Comparison of ENCODE assay signal across 9 cellular contexts in genomic region chr1:153494976-153495535, GRCh38. TPM values are rescaled to one million over a fixed set of nuclear protein-coding genes. Genes with fewer than 3 reads are reported as not detected.
A peak's percentile ranks its signal among the peaks of the same experiment; 100 is the strongest.
DNase-seq lines count a peak whose midpoint lies in the region; ATAC-seq and TF ChIP-seq lines count a peak whose summit lies in the region.
"Had no signal": no experiment of that assay in that cellular context is flagged by ENCODE, and none has a peak within 500 bp of the region (broad histone marks: within the 10 kb centered on the region; RNA-seq: fewer than 3 reads in every experiment).

No MANE protein-coding gene starts in this region.

- ATAC-seq in DND-41 (ENCODE audit: insufficient read depth, low read depth) (peak; percentile 94), GM19324 (IDR thresholded peaks at IDR 0.05; ENCODE audit: low FRiP score, unreplicated experiment) (no peak)

- H3K27me3 Mint-ChIP-seq in progenitor cell of endocrine pancreas = peaks cover 25% of the 10 kb centered on the region

- no peak overlapping the region for H3K4me2 ChIP-seq in DND-41 (ENCODE audit: insufficient read depth, low read length)

- H3K27me3 ChIP-seq in DND-41 (ENCODE audit: insufficient read depth, low read length, poor library complexity) = peaks cover 36% of the 10 kb centered on the region
- no peaks in the 10 kb centered on the region for H3K27me3 ChIP-seq in vagina

- no peaks in the 10 kb centered on the region for H3K9me3 Mint-ChIP-seq in progenitor cell of endocrine pancreas (ENCODE audit: low read depth)
- H3K9me3 Mint-ChIP-seq: activated naive CD4-positive, alpha-beta T cell treated with anti-CD3 and anti-CD28 coated beads, Interleukin-2, amount 50 U/mL, for 24 hours had no signal

- no peak overlapping the region for H3K27ac Mint-ChIP-seq in progenitor cell of endocrine pancreas
- H3K27ac Mint-ChIP-seq: activated naive CD4-positive, alpha-beta T cell treated with anti-CD3 and anti-CD28 coated beads, Interleukin-2, amount 50 U/mL, for 24 hours had no signal

- no peaks in the 10 kb centered on the region for H3K36me3 Mint-ChIP-seq in progenitor cell of endocrine pancreas (ENCODE audit: insufficient read depth)
- H3K36me3 Mint-ChIP-seq: activated naive CD4-positive, alpha-beta T cell treated with anti-CD3 and anti-CD28 coated beads, Interleukin-2, amount 50 U/mL, for 24 hours had no signal

- H3K4me1 Mint-ChIP-seq in progenitor cell of endocrine pancreas (ENCODE audit: low read depth) = peaks cover 7% of the 10 kb centered on the region
- H3K4me1 Mint-ChIP-seq: activated naive CD4-positive, alpha-beta T cell treated with anti-CD3 and anti-CD28 coated beads, Interleukin-2, amount 50 U/mL, for 24 hours had no signal

- H3K9me3 ChIP-seq in DND-41 (ENCODE audit: insufficient read depth, low read length, severe bottlenecking) (no peaks in the 10 kb centered on the region), vagina (no peaks in the 10 kb centered on the region)

- no peak overlapping the region for H3K4me3 Mint-ChIP-seq in progenitor cell of endocrine pancreas (ENCODE audit: low read depth)
- H3K4me3 Mint-ChIP-seq: activated naive CD4-positive, alpha-beta T cell treated with anti-CD3 and anti-CD28 coated beads, Interleukin-2, amount 50 U/mL, for 24 hours had no signal

- H3K79me2 ChIP-seq in DND-41 (ENCODE audit: insufficient read depth, low read length) = no peaks in the 10 kb centered on the region

- H3K4me3 ChIP-seq in DND-41 (ENCODE audit: low read depth in 1 of 2, low read length in 2 of 2) (no peak overlapping the region), vagina (no peak overlapping the region)

- no peak overlapping the region for H2AFZ ChIP-seq in DND-41 (ENCODE audit: low read depth, low read length)

- TF ChIP-seq CTCF in DND-41 (IDR thresholded peaks at IDR 0.05; ENCODE audit: borderline replicate concordance, extremely low read depth, low read length, poor library complexity, severe bottlenecking) (peak; percentile 99), progenitor cell of endocrine pancreas (IDR thresholded peaks at IDR 0.05; ENCODE audit: unreplicated experiment) (peak; percentile 98), vagina (IDR thresholded peaks at IDR 0.05) (peak; percentile 82 to 98 (median 98))

- DNase-seq in DND-41 = peak; percentile 82
- DNase-seq in NCI-H1092 (lab: John Stamatoyannopoulos, UW) = peak; percentile 85
- peak; percentile 83 for DNase-seq in SK-N-DZ (ENCODE audit: low spot score)
- DNase-seq in activated naive CD4-positive, alpha-beta T cell treated with Interleukin-2 at 50 U/mL for 16 hours = peak; percentile 76
- peak; percentile 34 to 89 (median 71) for DNase-seq in head of caudate nucleus
- DNase-seq in progenitor cell of endocrine pancreas (ENCODE audit: low spot score, unreplicated experiment) = peak; percentile 88
- no peak for DNase-seq in vagina (ENCODE audit: extremely low spot score in 2 of 2)

- H4K20me1 ChIP-seq in DND-41 (ENCODE audit: insufficient read depth, low read length) = no peaks in the 10 kb centered on the region

- H3K9ac ChIP-seq in DND-41 (ENCODE audit: low read depth, low read length) = no peak overlapping the region

- H3K4me1 ChIP-seq in DND-41 (ENCODE audit: insufficient read depth, low read length) = no peaks in the 10 kb centered on the region
- peaks cover 36% of the 10 kb centered on the region for H3K4me1 ChIP-seq in vagina

- intact Hi-C loops in head of caudate nucleus (cut with DNase I) = loop anchor here (2.0 kb wide), 1 partner anchor 142 kb away; no protein-coding TSS in a partner anchor
- intact Hi-C loops in vagina (cut with DNase I) = loop anchor here (2.0 kb wide), 1 partner anchor 140 kb away; no protein-coding TSS in a partner anchor

- H3K27ac ChIP-seq in DND-41 (ENCODE audit: low read length) (no peak overlapping the region), vagina (no peak overlapping the region)

- no peak for TF ChIP-seq POLR2A in vagina (IDR thresholded peaks at IDR 0.05)

- H3K36me3 ChIP-seq in DND-41 (ENCODE audit: insufficient read depth, low read length) (no peaks in the 10 kb centered on the region), vagina (no peaks in the 10 kb centered on the region)

RNA-seq across cellular contexts. Expression of gene S100A7, which starts 34.6 kb away (rescaled TPM):
- polyA plus RNA-seq in SK-N-DZ (2014; cell fraction: cytosol; rRNA removed) = not detected in 2 replicates
- polyA plus RNA-seq in SK-N-DZ (2014; cell fraction: nucleus; rRNA removed) = not detected in 2 replicates
- total RNA-seq in progenitor cell of endocrine pancreas = not detected in 2 replicates
- 36.6 TPM for total RNA-seq in vagina

RNA-seq across cellular contexts. Expression of gene S100A6, which starts 40.7 kb away (rescaled TPM):
- polyA plus RNA-seq in SK-N-DZ (2014; cell fraction: cytosol; rRNA removed) = 0.61 and 1.6 TPM in 2 replicates
- 0.88 and 1.3 TPM in 2 replicates for polyA plus RNA-seq in SK-N-DZ (2014; cell fraction: nucleus; rRNA removed)
- total RNA-seq in progenitor cell of endocrine pancreas (12.5 and 14.8 TPM in 2 replicates), vagina (562 TPM)

RNA-seq across cellular contexts. Expression of gene S100A5, which starts 45.7 kb away (rescaled TPM):
- polyA plus RNA-seq in SK-N-DZ (2014; cell fraction: cytosol; rRNA removed) = 1.4 TPM in 1 of 2 replicates, not detected in the other
- polyA plus RNA-seq in SK-N-DZ (2014; cell fraction: nucleus; rRNA removed) = not detected in 2 replicates
- total RNA-seq in progenitor cell of endocrine pancreas (not detected in 2 replicates), vagina (not detected)

RNA-seq across cellular contexts. Expression of gene S100A4, which starts 50.5 kb away (rescaled TPM):
- 5.5 and 16.7 TPM in 2 replicates for polyA plus RNA-seq in SK-N-DZ (2014; cell fraction: cytosol; rRNA removed)
- polyA plus RNA-seq in SK-N-DZ (2014; cell fraction: nucleus; rRNA removed) = 0.49 and 2.5 TPM in 2 replicates
- total RNA-seq in progenitor cell of endocrine pancreas (7.6 and 11.1 TPM in 2 replicates), vagina (375 TPM)

RNA-seq across cellular contexts. Expression of gene S100A3, which starts 54.0 kb away (rescaled TPM):
- 1.3 TPM in 1 of 2 replicates, not detected in the other for polyA plus RNA-seq in SK-N-DZ (2014; cell fraction: cytosol; rRNA removed)
- polyA plus RNA-seq in SK-N-DZ (2014; cell fraction: nucleus; rRNA removed) = 1.2 TPM in 1 of 2 replicates, not detected in the other
- total RNA-seq in progenitor cell of endocrine pancreas (0.46 and 1.5 TPM in 2 replicates), vagina (9.6 TPM)

Comparison
In these comparisons a context has a peak if more than half of its experiments do, and no peak if none do; other contexts are left out.
1. DNase-seq: peak in DND-41 (single experiment), NCI-H1092 (single experiment), SK-N-DZ (single experiment), activated naive CD4-positive, alpha-beta T cell treated with Interleukin-2 at 50 U/mL for 16 hours (single experiment), head of caudate nucleus (42 of 42) and progenitor cell of endocrine pancreas (single experiment); none in vagina (0 of 2).
2. RNA of gene S100A7, which starts 34.6 kb away (total RNA-seq): 36.6 TPM in vagina (single experiment); not detected in progenitor cell of endocrine pancreas; every median in the first group is over 10 times any median in the second.
3. RNA of gene S100A6, which starts 40.7 kb away (total RNA-seq): 562 TPM in vagina (single experiment); 12.5 to 14.8 TPM in progenitor cell of endocrine pancreas; every median in the first group is over 10 times any median in the second.
4. Peak in every context shown above with its lines, with median percentiles within 50 percentile points of each other: CTCF ChIP-seq.